ENCODE assay signal across 9 cellular contexts in the genomic region with DNA sequence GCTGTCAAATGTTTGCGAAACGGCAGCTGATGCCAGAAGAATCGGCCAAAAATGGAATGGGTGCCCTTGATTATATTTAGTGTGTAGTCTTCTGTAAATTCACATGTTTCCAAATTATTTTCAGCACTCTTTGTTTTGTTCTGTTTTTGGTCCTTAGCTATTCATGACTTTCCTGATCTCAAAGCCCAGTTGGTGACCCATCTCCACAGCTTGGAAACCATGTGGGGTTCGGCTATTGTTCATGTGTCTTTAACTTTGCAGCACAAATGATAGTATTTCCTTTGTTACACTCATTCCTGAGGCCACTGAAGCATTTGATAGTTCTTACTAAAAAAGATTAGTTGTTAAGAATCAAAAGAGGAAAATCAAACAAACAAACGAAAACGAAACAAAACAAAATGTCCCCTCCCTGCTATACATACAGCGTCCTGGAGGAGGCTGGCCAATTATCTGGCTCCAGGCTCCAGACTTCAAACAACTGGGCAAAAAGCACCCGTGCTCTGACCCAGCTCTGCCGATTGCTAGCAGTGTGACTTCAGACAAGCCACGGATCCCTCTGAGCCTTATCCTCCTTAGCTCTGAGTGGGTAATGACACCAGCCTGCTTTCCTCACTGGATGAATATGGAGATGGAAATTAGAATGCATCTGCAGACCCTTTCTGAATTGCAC.
DNase-seq lines count a peak whose midpoint lies in the region; ATAC-seq, FAIRE-seq and TF ChIP-seq lines count a peak whose summit lies in the region.
"Had no signal": no experiment of that assay in that cellular context is flagged by ENCODE, and none has a peak within 500 bp of the region (broad histone marks: within the 10 kb centered on the region; RNA-seq: fewer than 3 reads in every experiment).

No MANE protein-coding gene starts in this region.

- peak overlapping the region; percentile 24 for H2AFZ ChIP-seq in GM12878 (ENCODE audit: control insufficient read depth, low read depth, low read length)

- no peaks in the 10 kb centered on the region for H3K9me3 ChIP-seq in GM12878 (replicated peaks; ENCODE audit: control insufficient read depth, insufficient read depth, low read length)
- H3K9me3 ChIP-seq in mucosa of rectum (ENCODE audit: control insufficient read depth in 2 of 2, low read length in 2 of 2) = no peaks in the 10 kb centered on the region
- H3K9me3 ChIP-seq in Peyer's patch = no peaks in the 10 kb centered on the region
- H3K9me3 ChIP-seq in upper lobe of left lung = no peaks in the 10 kb centered on the region

- CTCF ChIA-PET in GM12878 (lab: Yijun Ruan, JAX) = no interaction called here
- CTCF ChIA-PET in activated CD8-positive, alpha-beta memory T cell treated with anti-CD3 and anti-CD28 coated beads, Interleukin-2, amount 10 ng/mL, durations not matched to agents 7 days and 5 days (lab: Charles Lee) = no interaction called here

- TF ChIP-seq POLR2A in GM12878 (IDR thresholded peaks at IDR 0.05; ENCODE audit: low read depth, low read length) = no peak
- no peak for TF ChIP-seq POLR2A in Peyer's patch (IDR thresholded peaks at IDR 0.05)
- TF ChIP-seq POLR2A in upper lobe of left lung (IDR thresholded peaks at IDR 0.05) = no peak

- H3K4me1 Mint-ChIP-seq in activated CD8-positive, alpha-beta memory T cell treated with anti-CD3 and anti-CD28 coated beads, Interleukin-2, amount 10 ng/mL, durations not matched to agents 7 days and 5 days = no peaks in the 10 kb centered on the region

- intact Hi-C loops in GM12878 (cut with micrococcal nuclease; ENCODE audit: unreplicated experiment) = no loop called here

- POLR2A ChIA-PET in GM12878 (lab: Charles Lee) = no interaction called here

- H3K9me3 Mint-ChIP-seq in activated CD8-positive, alpha-beta memory T cell treated with anti-CD3 and anti-CD28 coated beads, Interleukin-2, amount 10 ng/mL, durations not matched to agents 7 days and 5 days (ENCODE audit: low read depth) = no peaks in the 10 kb centered on the region

- in situ Hi-C loops in GM12878 (cut with MboI) = no loop called here

- H3K27me3 Mint-ChIP-seq in activated CD8-positive, alpha-beta memory T cell treated with anti-CD3 and anti-CD28 coated beads, Interleukin-2, amount 10 ng/mL, durations not matched to agents 7 days and 5 days = no peaks in the 10 kb centered on the region

- no peak for TF ChIP-seq RAD21 in GM12878 (IDR thresholded peaks at IDR 0.05; ENCODE audit: insufficient read depth, low read depth, low read length)

- RAD21 ChIA-PET in GM12878 (lab: Charles Lee; ENCODE audit: unreplicated experiment) = no interaction called here

- ATAC-seq in GM12878 (peak; percentile 76), upper lobe of left lung (ENCODE audit: low FRiP score in 2 of 2) (no peak)
- ATAC-seq in activated CD8-positive, alpha-beta memory T cell treated with anti-CD3 and anti-CD28 coated beads, Interleukin-2, amount 10 ng/mL, durations not matched to agents 7 days and 5 days = no peak

- H4K20me1 ChIP-seq in GM12878 (ENCODE audit: control insufficient read depth, insufficient read depth) = no peaks in the 10 kb centered on the region

- SMC1A ChIA-PET in GM12878 (lab: Charles Lee; ENCODE audit: uncharacterized antibody, unreplicated experiment) = no interaction called here

- no peak for TF ChIP-seq CTCF in GM12878 (IDR thresholded peaks at IDR 0.05 in 2 of 3, conservative IDR thresholded peaks at IDR 0.05 in 1 of 3; ENCODE audit: control insufficient read depth in 2 of 3, extremely low read depth in 1 of 3, insufficient read depth in 1 of 3, low read depth in 3 of 3, low read length in 3 of 3)
- peak in 1 of 6 experiments; percentile 15 for TF ChIP-seq CTCF in Peyer's patch (IDR thresholded peaks at IDR 0.05)
- TF ChIP-seq CTCF in upper lobe of left lung (IDR thresholded peaks at IDR 0.05) = no peak

- H3K27ac ChIP-seq in GM12878 (ENCODE audit: control insufficient read depth, insufficient read depth) = no peak overlapping the region
- no peak overlapping the region for H3K27ac ChIP-seq in mucosa of rectum (ENCODE audit: low read depth in 2 of 2, low read length in 2 of 2)
- H3K27ac ChIP-seq in Peyer's patch = no peak overlapping the region
- no peak overlapping the region for H3K27ac ChIP-seq in upper lobe of left lung

- no TSS peak for BruUV-seq in GM12878 (replicated peaks; lab: Mats Ljungman, UMichigan)

- H3K4me3 ChIP-seq in GM12878 = no peak overlapping the region
- H3K4me3 ChIP-seq in mucosa of rectum (ENCODE audit: low read length in 2 of 2) = peak overlapping the region; percentile 8
- H3K4me3 ChIP-seq in Peyer's patch = peak overlapping the region in 2 of 4 donors; percentile 2 to 24
- peak overlapping the region in 2 of 4 donors; percentile 33 to 37 for H3K4me3 ChIP-seq in upper lobe of left lung

- H3K36me3 ChIP-seq in GM12878 (ENCODE audit: control insufficient read depth in 2 of 2, insufficient read depth in 2 of 2, low read length in 1 of 2) (no peaks in the 10 kb centered on the region), mucosa of rectum (ENCODE audit: control insufficient read depth in 2 of 2, insufficient read depth in 2 of 2, low read length in 2 of 2) (no peaks in the 10 kb centered on the region), Peyer's patch (no peaks in the 10 kb centered on the region), upper lobe of left lung (no peaks in the 10 kb centered on the region)

- no peak overlapping the region for H3K27ac Mint-ChIP-seq in activated CD8-positive, alpha-beta memory T cell treated with anti-CD3 and anti-CD28 coated beads, Interleukin-2, amount 10 ng/mL, durations not matched to agents 7 days and 5 days

- FAIRE-seq in GM12878 (lab: Jason Lieb, UNC) = no peak

- H3K36me3 Mint-ChIP-seq in activated CD8-positive, alpha-beta memory T cell treated with anti-CD3 and anti-CD28 coated beads, Interleukin-2, amount 10 ng/mL, durations not matched to agents 7 days and 5 days = no peaks in the 10 kb centered on the region

- H3K4me2 ChIP-seq in GM12878 (ENCODE audit: control insufficient read depth, insufficient read depth) = 0 out of 2 replicates have a peak overlapping the region, but pooled peaks have one; percentile 17

- no peaks in the 10 kb centered on the region for H3K79me2 ChIP-seq in GM12878 (ENCODE audit: control insufficient read depth, insufficient read depth, low read length)

- 37% methylated on average over 10 of the region's 10 CpGs for WGBS in GM12878 (ENCODE audit: insufficient coverage, insufficient replicate concordance, low lambda C conversion rate, missing lambda C conversion rate)
- 53 to 63% methylated on average over 10 of the region's 10 CpGs for WGBS in upper lobe of left lung, 2 donors

- H3K4me1 ChIP-seq in GM12878 (ENCODE audit: control insufficient read depth, insufficient read depth, low read length) = no peaks in the 10 kb centered on the region
- H3K4me1 ChIP-seq in mucosa of rectum (ENCODE audit: control insufficient read depth in 2 of 2, insufficient read depth in 2 of 2, low read length in 2 of 2) = no peaks in the 10 kb centered on the region
- no peaks in the 10 kb centered on the region for H3K4me1 ChIP-seq in Peyer's patch
- no peaks in the 10 kb centered on the region for H3K4me1 ChIP-seq in upper lobe of left lung

- H3K4me3 Mint-ChIP-seq in activated CD8-positive, alpha-beta memory T cell treated with anti-CD3 and anti-CD28 coated beads, Interleukin-2, amount 10 ng/mL, durations not matched to agents 7 days and 5 days = no peak overlapping the region

- no peaks in the 10 kb centered on the region; a peak in 1 of 4 replicates for H3K27me3 ChIP-seq in GM12878 (replicated peaks in 1 of 2; ENCODE audit: control insufficient read depth in 2 of 2, insufficient read depth in 2 of 2, low read length in 1 of 2)
- no peaks in the 10 kb centered on the region for H3K27me3 ChIP-seq in mucosa of rectum (ENCODE audit: control insufficient read depth in 2 of 2, insufficient read depth in 2 of 2, low read length in 2 of 2)
- no peaks in the 10 kb centered on the region for H3K27me3 ChIP-seq in Peyer's patch
- no peaks in the 10 kb centered on the region for H3K27me3 ChIP-seq in upper lobe of left lung

- TF ChIP-seq EP300 in GM12878 (IDR thresholded peaks at IDR 0.05; ENCODE audit: borderline replicate concordance in 1 of 2, control insufficient read depth in 1 of 2, low read depth in 2 of 2, low read length in 2 of 2) (no peak), upper lobe of left lung (IDR thresholded peaks at IDR 0.05) (no peak)

- peak; percentile 35 for DNase-seq in COLO829 (ENCODE audit: low spot score)
- peak; percentile 46 for DNase-seq in M059J (ENCODE audit: low read depth)
- DNase-seq in GM12878 (ENCODE audit: low read depth, low spot score) = no peak
- no peak for DNase-seq in activated CD4-positive, alpha-beta T cell treated with anti-CD3 and anti-CD28 coated beads, Interleukin-2, amount 50 U/mL, for 1 hour
- no peak for DNase-seq in Peyer's patch
- no peak for DNase-seq in activated CD8-positive, alpha-beta memory T cell treated with anti-CD3 and anti-CD28 coated beads, Interleukin-2, amount 10 ng/mL, durations not matched to agents 7 days and 5 days
- no peak for DNase-seq in upper lobe of left lung
- DNase-seq: NCI-H226 had no signal

- H3K9ac ChIP-seq in GM12878 (ENCODE audit: control insufficient read depth, insufficient read depth, low read length) (no peak overlapping the region), mucosa of rectum (ENCODE audit: low read depth in 1 of 2, low read length in 2 of 2) (no peak overlapping the region)

TF ChIP-seq in GM12878, 131 proteins besides CTCF, POLR2A, EP300 and RAD21 (continues in another document):
- no peak for TF ChIP-seq YY1 (IDR thresholded peaks at IDR 0.05; ENCODE audit: low read depth, low read length)
- TF ChIP-seq EED (IDR thresholded peaks at IDR 0.05; ENCODE audit: low read depth) = no peak

Comparison
In these comparisons a context has a peak if more than half of its experiments do, and no peak if none do; other contexts are left out.
1. DNase-seq: peak in COLO829 (single experiment) and M059J (single experiment); none in GM12878 (single experiment), activated CD4-positive, alpha-beta T cell treated with anti-CD3 and anti-CD28 coated beads, Interleukin-2, amount 50 U/mL, for 1 hour (single experiment), Peyer's patch (0 of 3), activated CD8-positive, alpha-beta memory T cell treated with anti-CD3 and anti-CD28 coated beads, Interleukin-2, amount 10 ng/mL, durations not matched to agents 7 days and 5 days (single experiment) and upper lobe of left lung (0 of 2).